ENCODE assay signal across 33 cellular contexts in the genomic region with DNA sequence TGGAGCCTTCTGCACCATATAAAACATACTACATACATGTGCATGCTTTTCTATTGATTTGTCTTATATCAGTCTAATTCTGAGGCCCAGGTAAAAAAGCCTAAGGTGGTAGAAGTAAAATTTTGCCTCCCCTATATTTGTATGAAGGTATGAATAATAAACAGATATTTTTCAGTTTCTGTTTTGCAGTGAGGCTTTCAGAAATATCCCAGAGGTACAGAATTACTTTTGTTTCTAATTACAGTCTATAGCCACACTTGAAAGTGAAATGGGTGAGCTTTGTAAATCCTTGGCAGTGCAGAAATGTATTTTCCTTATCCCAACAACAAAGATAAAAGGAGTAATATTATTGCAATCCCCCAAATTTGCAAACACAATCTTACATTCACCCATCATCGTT. TPM values are rescaled to one million over a fixed set of nuclear protein-coding genes. Genes with fewer than 3 reads are reported as not detected.
DNase-seq lines count a peak whose midpoint lies in the region; ATAC-seq and TF ChIP-seq lines count a peak whose summit lies in the region.
"Had no signal": no experiment of that assay in that cellular context is flagged by ENCODE, and none has a peak within 500 bp of the region (broad histone marks: within the 10 kb centered on the region; RNA-seq: fewer than 3 reads in every experiment).

No MANE protein-coding gene starts in this region.

- H3K4me3 ChIP-seq in left ventricle myocardium inferior (no peak overlapping the region), testis (no peak overlapping the region), tibial nerve (no peak overlapping the region)
- H3K4me3 ChIP-seq: A549, breast epithelium, GM23248, lung, SK-N-MC, skin epidermis, stomach, tibial artery had no signal

- H3K4me1 ChIP-seq in left ventricle myocardium inferior (peaks cover 42% of the 10 kb centered on the region), testis (peaks cover 23% of the 10 kb centered on the region), tibial nerve (no peaks in the 10 kb centered on the region)
- H3K4me1 ChIP-seq: A549, breast epithelium, tibial artery had no signal

- intact Hi-C loops in left ventricle myocardium inferior (cut with micrococcal nuclease) (no loop called here), Right ventricle myocardium superior (cut with DNase I) (no loop called here), testis (cut with DNase I; ENCODE audit: low total_unique reads) (no loop called here)

- 65 to 71% methylated on average over 1 of the region's 1 CpG for WGBS in testis, 2 donors
- 87 to 100% methylated on average over 1 of the region's 1 CpG for WGBS in tibial nerve, 2 donors

- no peak for TF ChIP-seq EP300 in tibial nerve (IDR thresholded peaks at IDR 0.05)

- H3K9me3 ChIP-seq in left ventricle myocardium inferior (replicated peaks) (no peaks in the 10 kb centered on the region), testis (no peaks in the 10 kb centered on the region), tibial nerve (no peaks in the 10 kb centered on the region)
- H3K9me3 ChIP-seq: A549, breast epithelium, stomach, tibial artery had no signal

- H3K36me3 ChIP-seq in left ventricle myocardium inferior, result peaks cover 43% of the 10 kb centered on the region
- no peaks in the 10 kb centered on the region for H3K36me3 ChIP-seq in testis (ENCODE audit: low read depth, missing control alignments)
- H3K36me3 ChIP-seq in tibial nerve, result peaks cover 0 to 58% (median 3%) of the 10 kb centered on the region in 3 donors

- TF ChIP-seq POLR2A in testis (IDR thresholded peaks at IDR 0.05) (no peak), tibial nerve (IDR thresholded peaks at IDR 0.05) (no peak)

- no peak for DNase-seq in left ventricle myocardium inferior
- no peak for DNase-seq in Right ventricle myocardium superior
- no peak for DNase-seq in testis
- DNase-seq in amygdala (lab: John Stamatoyannopoulos, UW), result no peak
- DNase-seq in DMS79 treated with DMSO at 0.1 percent for 48 hours (lab: John Stamatoyannopoulos, UW), result no peak
- no peak for DNase-seq in tibial nerve (ENCODE audit: low spot score in 2 of 2)
- DNase-seq: activated CD4-positive, alpha-beta memory T cell treated with anti-CD3 and anti-CD28 coated beads for 36 hours; activated CD8-positive, alpha-beta memory T cell treated with anti-CD3 and anti-CD28 coated beads, Interleukin-2, amount 50 U/mL, for 4 hours; activated naive CD4-positive, alpha-beta T cell treated with anti-CD3 and anti-CD28 coated beads, Interleukin-2, amount 50 U/mL, for 16 hours; AML-193; amniotic stem cell; CD4-positive, alpha-beta T cell; effector CD4-positive, alpha-beta T cell; GM23248; Karpas-422; kidney glomerular epithelial cell; NCI-H146; NCI-H2107; NCI-H774; RPMI8226; stimulated activated CD8-positive, alpha-beta memory T cell treated with anti-CD3 and anti-CD28 coated beads, Interleukin-4, amount 100 ng/mL, for 48 hours; stomach; tibial artery had no signal

- H3K27me3 ChIP-seq in left ventricle myocardium inferior (ENCODE audit: low read depth) (no peaks in the 10 kb centered on the region), testis (no peaks in the 10 kb centered on the region), tibial nerve (no peaks in the 10 kb centered on the region)
- H3K27me3 ChIP-seq: breast epithelium, stomach, tibial artery had no signal

- ATAC-seq in Right ventricle myocardium superior (ENCODE audit: poor library complexity), result no peak
- ATAC-seq in GM21423 (IDR thresholded peaks at IDR 0.05; ENCODE audit: unreplicated experiment), result peak; percentile 47
- peak; percentile 68 for ATAC-seq in HG03095 (IDR thresholded peaks at IDR 0.05; ENCODE audit: unreplicated experiment)
- ATAC-seq: A549; HepG2; natural killer cell treated with Interleukin-12 subunit alpha and Interleukin-12 subunit beta and Interleukin-15 and Interleukin-18, amount 100 ng/mL, for 72 hours had no signal

- no peak for TF ChIP-seq CTCF in left ventricle myocardium inferior (IDR thresholded peaks at IDR 0.05; ENCODE audit: borderline replicate concordance)
- TF ChIP-seq CTCF in testis (IDR thresholded peaks at IDR 0.05), result no peak
- no peak for TF ChIP-seq CTCF in tibial nerve (IDR thresholded peaks at IDR 0.05)

- peak overlapping the region; percentile 77 for H3K27ac ChIP-seq in left ventricle myocardium inferior (replicated peaks)
- H3K27ac ChIP-seq in testis, result peak overlapping the region; percentile 3 to 41
- H3K27ac ChIP-seq in tibial nerve, result no peak overlapping the region
- H3K27ac ChIP-seq: A549, breast epithelium, epithelial cell of prostate, GM23248, SK-N-MC, skin epidermis, stomach, tibial artery had no signal

RNA-seq across cellular contexts. Expression of gene DDX60, which starts 59.5 kb away (rescaled TPM):
- total RNA-seq in left ventricle myocardium inferior, result 5.3 TPM
- total RNA-seq in Right ventricle myocardium superior, result 4.4 TPM
- total RNA-seq in testis, result 10 to 100 TPM; 22.2 to 26.5 TPM
- 5.3 TPM for polyA plus RNA-seq in testis (ENCODE audit: insufficient read depth, low read depth, low replicate concordance)
- total RNA-seq in tibial nerve, result 10 to 100 TPM in 3 of 4 donors, 1 to 10 TPM in 1; 9.9 to 33.9 (median 20.6) TPM
- polyA plus RNA-seq: HepG2 had no signal

Comparison
In these comparisons a context has a peak if more than half of its experiments do, and no peak if none do; other contexts are left out.
1. H3K27ac ChIP-seq: peak in left ventricle myocardium inferior (single experiment) and testis (2 of 2); none in tibial nerve (0 of 4).